ENCODE assay signal across 12 cellular contexts in genomic region chrX:115592997-115593734, GRCh38. TPM values are rescaled to one million over a fixed set of nuclear protein-coding genes. Genes with fewer than 3 reads are reported as not detected.
DNase-seq lines count a peak whose midpoint lies in the region; ATAC-seq, FAIRE-seq and TF ChIP-seq lines count a peak whose summit lies in the region.
"Had no signal": no experiment of that assay in that cellular context is flagged by ENCODE, and none has a peak within 500 bp of the region (broad histone marks: within the 10 kb centered on the region; RNA-seq: fewer than 3 reads in every experiment).

No MANE protein-coding gene starts in this region.

- H3K4me2 ChIP-seq in IMR-90 (ENCODE audit: low read depth, low read length), result peak overlapping the region; percentile 78

- peak overlapping the region; percentile 86; the same call in 1 of the 2 replicates for H3K14ac ChIP-seq in IMR-90 (replicated peaks; ENCODE audit: low read depth, low read length)

- no peak overlapping the region for H2AK9ac ChIP-seq in IMR-90 (replicated peaks; ENCODE audit: low read depth, low read length, poor library complexity)

- H4K5ac ChIP-seq in IMR-90 (ENCODE audit: low read depth, low read length), result no peak overlapping the region

- peak; percentile 46; the same call in 1 of the 2 replicates for TF ChIP-seq POLR2A in IMR-90 (IDR thresholded peaks at IDR 0.05; ENCODE audit: low read depth, low read length)
- no peak for TF ChIP-seq POLR2A in testis (IDR thresholded peaks at IDR 0.05)

- intact Hi-C loops in IMR-90 (cut with micrococcal nuclease), result no loop called here
- intact Hi-C loops in testis (cut with DNase I; ENCODE audit: low total_unique reads), result no loop called here

- H3K23ac ChIP-seq in IMR-90 (ENCODE audit: low read depth, low read length), result peak overlapping the region; percentile 74

- POLR2A ChIA-PET in IMR-90 (lab: Charles Lee; ENCODE audit: unreplicated experiment), result no interaction called here

- peak overlapping the region; percentile 23; the same call in 1 of the 2 replicates for H4K91ac ChIP-seq in IMR-90 (ENCODE audit: insufficient read depth, low read depth, low read length)

- peak overlapping the region; percentile 44; the same call in 1 of the 2 replicates for H2AK5ac ChIP-seq in IMR-90 (ENCODE audit: low read depth, low read length)

- H3K4ac ChIP-seq in IMR-90 (ENCODE audit: low read depth, low read length), result peak overlapping the region; percentile 53; the same call in 1 of the 2 replicates

- H3K79me1 ChIP-seq in IMR-90 (ENCODE audit: low read depth in 1 of 2, low read length in 2 of 2), result 0 out of 4 replicates have a peak, but pooled peaks cover 0 to 4% of the 10 kb centered on the region in 2 experiments

- TF ChIP-seq RAD21 in IMR-90 (IDR thresholded peaks at IDR 0.05; ENCODE audit: low read length), result no peak

- no peak overlapping the region for H2AFZ ChIP-seq in IMR-90 (replicated peaks; ENCODE audit: low read length, poor library complexity)

- H3K36me3 ChIP-seq in IMR-90 (ENCODE audit: control insufficient read depth, insufficient read depth, low read length), result peaks cover 2% of the 10 kb centered on the region; the same call in 1 of the 2 replicates
- no peaks in the 10 kb centered on the region for H3K36me3 ChIP-seq in iPS-20b (ENCODE audit: insufficient read depth, low read depth, low read length)
- no peaks in the 10 kb centered on the region for H3K36me3 ChIP-seq in testis (ENCODE audit: low read depth, missing control alignments)
- H3K36me3 ChIP-seq: ovary had no signal

- H4K20me1 ChIP-seq in IMR-90 (ENCODE audit: insufficient read depth, low read length), result no peaks in the 10 kb centered on the region; the same call in 1 of the 2 replicates

- peak overlapping the region; percentile 78 for H2BK20ac ChIP-seq in IMR-90 (ENCODE audit: low read depth, low read length)

- no TSS peak for BruUV-seq in IMR-90 (replicated peaks; lab: Mats Ljungman, UMichigan)

- H3K4me1 ChIP-seq in IMR-90 (ENCODE audit: control insufficient read depth, insufficient read depth, low read length), result peaks cover 11% of the 10 kb centered on the region; the same call in 1 of the 2 replicates
- peaks cover 14% of the 10 kb centered on the region for H3K4me1 ChIP-seq in iPS-20b (ENCODE audit: insufficient read depth, low read length)
- no peaks in the 10 kb centered on the region for H3K4me1 ChIP-seq in testis

- H3K4me3 ChIP-seq in IMR-90 (ENCODE audit: insufficient read depth, low read depth, low read length), result peak overlapping the region; percentile 13; the same call in 1 of the 2 replicates
- H3K4me3 ChIP-seq in cardiac fibroblast (replicated peaks in 1 of 2; ENCODE audit: low read depth in 2 of 2, low read length in 2 of 2), result peak overlapping the region in 1 of 2 donors; percentile 54
- H3K4me3 ChIP-seq in iPS-20b (ENCODE audit: low read length), result no peak overlapping the region
- no peak overlapping the region for H3K4me3 ChIP-seq in testis
- H3K4me3 ChIP-seq: ovary had no signal

- no peak overlapping the region; the same call in 1 of the 2 replicates for H3K18ac ChIP-seq in IMR-90 (ENCODE audit: low read depth, low read length)

- H3K27ac ChIP-seq in IMR-90 (ENCODE audit: insufficient read depth, low read length) (no peak overlapping the region), iPS-20b (ENCODE audit: low read length) (no peak overlapping the region), testis (peak overlapping the region in 1 of 2 donors; percentile 48)
- H3K27ac ChIP-seq: ovary had no signal

- H3K9me3 ChIP-seq in IMR-90 (ENCODE audit: control insufficient read depth, insufficient read depth, low read length) (no peaks in the 10 kb centered on the region), iPS-20b (ENCODE audit: insufficient read depth, low read depth, low read length) (no peaks in the 10 kb centered on the region), testis (no peaks in the 10 kb centered on the region)
- H3K9me3 ChIP-seq: ovary had no signal

- no peak for TF ChIP-seq CTCF in IMR-90 (conservative IDR thresholded peaks at IDR 0.05; ENCODE audit: low read depth, low read length)
- no peak for TF ChIP-seq CTCF in cardiac fibroblast (IDR thresholded peaks at IDR 0.05; ENCODE audit: low read depth, low read length)
- TF ChIP-seq CTCF in testis (IDR thresholded peaks at IDR 0.05), result no peak

- WGBS in IMR-90 (ENCODE audit: extremely low coverage in 2 of 2, insufficient read length in 1 of 2), 2 experiments, result 0% methylated on average over 1 of the region's 8 CpGs; no CpG with 5 or more reads in 1 of the 2 experiments
- 11 to 28% methylated on average over 8 of the region's 8 CpGs for WGBS in testis, 2 donors

- CTCF ChIA-PET in IMR-90 (lab: Yijun Ruan, JAX), result no interaction called here

- H2BK15ac ChIP-seq in IMR-90 (ENCODE audit: low read depth, low read length), result no peak overlapping the region

- DNase-seq in IMR-90 (peak; percentile 56), cardiac fibroblast (ENCODE audit: low read depth in 2 of 2) (peak; percentile 67 to 78), testis (peak; percentile 52), urothelium cell line (ENCODE audit: low spot score) (no peak), NCI-H2029 (lab: John Stamatoyannopoulos, UW) (no peak), EL (no peak)
- DNase-seq: activated CD4-positive, alpha-beta T cell treated with anti-CD3 and anti-CD28 coated beads, Interleukin-2, amount 50 U/mL, for 48 hours; amygdala; GDM1; ovary had no signal

- peak overlapping the region; percentile 22 for H3K56ac ChIP-seq in IMR-90 (ENCODE audit: extremely low read depth, insufficient read depth, low read length)

- peaks cover 7% of the 10 kb centered on the region for H3K27me3 ChIP-seq in IMR-90 (ENCODE audit: control insufficient read depth, insufficient read depth, low read length)
- H3K27me3 ChIP-seq in iPS-20b (ENCODE audit: insufficient read depth, low read length), result no peaks in the 10 kb centered on the region
- no peaks in the 10 kb centered on the region for H3K27me3 ChIP-seq in testis
- H3K27me3 ChIP-seq: ovary had no signal

- in situ Hi-C loops in IMR-90 (cut with MboI; ENCODE audit: low sequenced_read_pairs), result no loop called here

- peak overlapping the region; percentile 27; the same call in 1 of the 2 replicates for H2BK120ac ChIP-seq in IMR-90 (ENCODE audit: low read depth, low read length)

- H3K9ac ChIP-seq in IMR-90 (ENCODE audit: low read depth, low read length) (peak overlapping the region; percentile 36; the same call in 1 of the 2 replicates), iPS-20b (ENCODE audit: low read depth, low read length) (0 out of 2 replicates have a peak overlapping the region, but pooled peaks have one; percentile 27)

- no peak for FAIRE-seq in urothelium cell line (lab: Jason Lieb, UNC)

- peak overlapping the region; percentile 51 for H2BK5ac ChIP-seq in IMR-90 (ENCODE audit: low read depth, low read length, poor library complexity, severe bottlenecking)

- dilution Hi-C loops in IMR-90 (cut with HindIII; ENCODE audit: low sequenced_read_pairs, unreplicated experiment), result no loop called here

- no peak for ATAC-seq in IMR-90 (ENCODE audit: low read depth)
- ATAC-seq: Panc1 had no signal

- H4K8ac ChIP-seq in IMR-90 (ENCODE audit: low read depth in 2 of 2, low read length in 2 of 2), result no peak overlapping the region; a peak in 1 of 4 replicates

- H3K9me1 ChIP-seq in IMR-90 (ENCODE audit: insufficient read depth, low read length), result no peaks in the 10 kb centered on the region

TF ChIP-seq in IMR-90, 13 proteins besides CTCF, POLR2A, EP300 and RAD21:
- no peak for TF ChIP-seq SMC3 (IDR thresholded peaks at IDR 0.05; ENCODE audit: low read depth, low read length)
- TF ChIP-seq FOS (IDR thresholded peaks at IDR 0.05; ENCODE audit: low read depth, low read length), result no peak
- no peak for TF ChIP-seq MXI1 (IDR thresholded peaks at IDR 0.05; ENCODE audit: borderline replicate concordance, low read depth, low read length)
- TF ChIP-seq MAFK (IDR thresholded peaks at IDR 0.05; ENCODE audit: low read depth, low read length), result no peak
- TF ChIP-seq RCOR1 (IDR thresholded peaks at IDR 0.05; ENCODE audit: insufficient replicate concordance, low read length), result no peak
- no peak for TF ChIP-seq RFX5 (IDR thresholded peaks at IDR 0.05; ENCODE audit: low read depth, low read length)
- no peak for TF ChIP-seq CEBPB (IDR thresholded peaks at IDR 0.05; ENCODE audit: low read depth, low read length)
- no peak for TF ChIP-seq MAZ (IDR thresholded peaks at IDR 0.05; ENCODE audit: borderline replicate concordance, low read depth, low read length)
- TF ChIP-seq, protein P1, sequence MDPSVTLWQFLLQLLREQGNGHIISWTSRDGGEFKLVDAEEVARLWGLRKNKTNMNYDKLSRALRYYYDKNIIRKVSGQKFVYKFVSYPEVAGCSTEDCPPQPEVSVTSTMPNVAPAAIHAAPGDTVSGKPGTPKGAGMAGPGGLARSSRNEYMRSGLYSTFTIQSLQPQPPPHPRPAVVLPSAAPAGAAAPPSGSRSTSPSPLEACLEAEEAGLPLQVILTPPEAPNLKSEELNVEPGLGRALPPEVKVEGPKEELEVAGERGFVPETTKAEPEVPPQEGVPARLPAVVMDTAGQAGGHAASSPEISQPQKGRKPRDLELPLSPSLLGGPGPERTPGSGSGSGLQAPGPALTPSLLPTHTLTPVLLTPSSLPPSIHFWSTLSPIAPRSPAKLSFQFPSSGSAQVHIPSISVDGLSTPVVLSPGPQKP (IDR thresholded peaks at IDR 0.05; ENCODE audit: borderline replicate concordance, low read depth, low read length), result no peak
- no peak for TF ChIP-seq CHD1 (IDR thresholded peaks at IDR 0.05; ENCODE audit: low read depth, low read length)
- TF ChIP-seq, protein P2, sequence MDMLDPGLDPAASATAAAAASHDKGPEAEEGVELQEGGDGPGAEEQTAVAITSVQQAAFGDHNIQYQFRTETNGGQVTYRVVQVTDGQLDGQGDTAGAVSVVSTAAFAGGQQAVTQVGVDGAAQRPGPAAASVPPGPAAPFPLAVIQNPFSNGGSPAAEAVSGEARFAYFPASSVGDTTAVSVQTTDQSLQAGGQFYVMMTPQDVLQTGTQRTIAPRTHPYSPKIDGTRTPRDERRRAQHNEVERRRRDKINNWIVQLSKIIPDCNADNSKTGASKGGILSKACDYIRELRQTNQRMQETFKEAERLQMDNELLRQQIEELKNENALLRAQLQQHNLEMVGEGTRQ (IDR thresholded peaks at IDR 0.05; ENCODE audit: low read depth, low read length), result no peak
- TF ChIP-seq BHLHE40 (IDR thresholded peaks at IDR 0.05; ENCODE audit: low read depth, low read length), result no peak
- no peak for TF ChIP-seq NFE2L2 (IDR thresholded peaks at IDR 0.05; ENCODE audit: low read depth, low read length)
TF ChIP-seq in IMR-90: peak in this region for 0.

RNA-seq across cellular contexts. Expression of gene PLS3, which starts 32.2 kb away (rescaled TPM):
- total RNA-seq in IMR-90 (2012; rRNA removed) (252 and 370 TPM in 2 replicates), testis (10 to 100 TPM; 26.6 to 49.2 TPM)
- polyA plus RNA-seq in IMR-90 (2012; rRNA removed) (123 and 158 TPM in 2 replicates), testis (ENCODE audit: insufficient read depth, low read depth, low replicate concordance) (35.4 TPM)
- 14.7 and 45.1 TPM in 2 replicates for polyA plus RNA-seq in IMR-90 (2012; cell fraction: cytosol; rRNA removed)
- polyA plus RNA-seq in IMR-90 (2012; cell fraction: nucleus; rRNA removed; ENCODE audit: low replicate concordance), result 5.9 and 65.2 TPM in 2 replicates

Comparison
In these comparisons a context has a peak if more than half of its experiments do, and no peak if none do; other contexts are left out.
1. DNase-seq: peak in IMR-90 (single experiment), cardiac fibroblast (2 of 2) and testis (single experiment); none in urothelium cell line (single experiment), NCI-H2029 (single experiment) and EL (single experiment).